Comparison of ENCODE assay signal across 2 cellular contexts in genomic region chr17:82098939-82099765, GRCh38.
A peak's percentile ranks its signal among the peaks of the same experiment; 100 is the strongest.
TF ChIP-seq lines count a peak whose summit lies in the region.

No MANE protein-coding gene starts in this region.

TF ChIP-seq in K562, 482 proteins besides CTCF, POLR2A, EP300 and RAD21 (continued from another document and continues in another):
- TF ChIP-seq HSF4 (CRISPR knock-in tag; IDR thresholded peaks at IDR 0.05; ENCODE audit: borderline replicate concordance), result no peak
- no peak for TF ChIP-seq GABPA (tag; conservative IDR thresholded peaks at IDR 0.05; ENCODE audit: low read depth)
- TF ChIP-seq ZBTB49 (CRISPR knock-in tag; IDR thresholded peaks at IDR 0.05; ENCODE audit: borderline replicate concordance), result peak; percentile 63; the same call in 1 of the 2 replicates
- no peak for TF ChIP-seq CSDE1 (IDR thresholded peaks at IDR 0.05)
- TF ChIP-seq ARNT (IDR thresholded peaks at IDR 0.05), result no peak
- no peak for TF ChIP-seq HNRNPH1 (optimal IDR thresholded peaks at IDR 0.05; ENCODE audit: low read depth, low read length)
- peak; percentile 56 for TF ChIP-seq FIP1L1 (IDR thresholded peaks at IDR 0.05; ENCODE audit: low read depth, low read length, poor library complexity, severe bottlenecking)
- no peak for TF ChIP-seq MTF1 (CRISPR knock-in tag; IDR thresholded peaks at IDR 0.05; ENCODE audit: borderline replicate concordance)
- no peak for TF ChIP-seq TFE3 (CRISPR knock-in tag; IDR thresholded peaks at IDR 0.05)
- no peak; the same call in 1 of the 2 replicates for TF ChIP-seq MXI1 (IDR thresholded peaks at IDR 0.05; ENCODE audit: low read depth, low read length)
- TF ChIP-seq CREM (IDR thresholded peaks at IDR 0.05; ENCODE audit: low read depth), result no peak
- no peak for TF ChIP-seq EWSR1 (IDR thresholded peaks at IDR 0.05; ENCODE audit: borderline replicate concordance, low read depth, partially characterized antibody)
- TF ChIP-seq TSHZ1 (CRISPR knock-in tag; IDR thresholded peaks at IDR 0.05), result no peak
- 0 out of 2 replicates have a peak, but pooled peaks have one; percentile 45 for TF ChIP-seq FOXK1 (CRISPR knock-in tag; IDR thresholded peaks at IDR 0.05; ENCODE audit: borderline replicate concordance)
- peak; percentile 46 for TF ChIP-seq E2F1 (CRISPR knock-in tag; IDR thresholded peaks at IDR 0.05)
- TF ChIP-seq MNT (conservative IDR thresholded peaks at IDR 0.05), result peak; percentile 92 to 96

TF ChIP-seq in HepG2, 621 proteins besides CTCF, POLR2A, EP300 and RAD21 (continued from another document and continues in another):
- TF ChIP-seq ZHX2 (IDR thresholded peaks at IDR 0.05; ENCODE audit: low read depth) (peak; percentile 49; the same call in 1 of the 2 replicates), ZHX2 (CRISPR knock-in tag; IDR thresholded peaks at IDR 0.05; ENCODE audit: borderline replicate concordance) (no peak; the same call in 1 of the 2 replicates), MYC (CRISPR knock-in tag; IDR thresholded peaks at IDR 0.05; ENCODE audit: borderline replicate concordance) (peak; percentile 62; the same call in 1 of the 2 replicates), ZNF784 (CRISPR knock-in tag; IDR thresholded peaks at IDR 0.05; ENCODE audit: borderline replicate concordance) (peak; percentile 72; the same call in 1 of the 2 replicates), ZNF205 (CRISPR knock-in tag; IDR thresholded peaks at IDR 0.05) (0 out of 2 replicates have a peak, but pooled peaks have one; percentile 30), ZNF614 (CRISPR knock-in tag; IDR thresholded peaks at IDR 0.05; ENCODE audit: borderline replicate concordance) (no peak), TAF15 (IDR thresholded peaks at IDR 0.05; ENCODE audit: low read depth, low read length, poor library complexity, severe bottlenecking) (no peak), CENPX (CRISPR knock-in tag; IDR thresholded peaks at IDR 0.05) (no peak), SP5 (CRISPR knock-in tag; IDR thresholded peaks at IDR 0.05; ENCODE audit: borderline replicate concordance, low read depth) (no peak; the same call in 1 of the 2 replicates), ZNF577 (CRISPR knock-in tag; IDR thresholded peaks at IDR 0.05; ENCODE audit: borderline replicate concordance, low read depth) (no peak), ZNF580 (CRISPR knock-in tag; IDR thresholded peaks at IDR 0.05; ENCODE audit: borderline replicate concordance, low read depth) (peak; percentile 13; the same call in 1 of the 2 replicates), ZNF335 (CRISPR knock-in tag; IDR thresholded peaks at IDR 0.05) (no peak), ZNF501 (CRISPR knock-in tag; IDR thresholded peaks at IDR 0.05) (0 out of 2 replicates have a peak, but pooled peaks have one; percentile 35), ZNF772 (CRISPR knock-in tag; IDR thresholded peaks at IDR 0.05) (peak; percentile 30; the same call in 1 of the 2 replicates), ONECUT2 (CRISPR knock-in tag; IDR thresholded peaks at IDR 0.05) (no peak), ZNF354B (CRISPR knock-in tag; IDR thresholded peaks at IDR 0.05) (no peak), ESRRA (CRISPR knock-in tag; IDR thresholded peaks at IDR 0.05; ENCODE audit: low read depth) (peak; percentile 68; the same call in 1 of the 2 replicates), ZNF280D (CRISPR knock-in tag; IDR thresholded peaks at IDR 0.05) (no peak; the same call in 1 of the 2 replicates), BCL3 (CRISPR knock-in tag; IDR thresholded peaks at IDR 0.05) (0 out of 2 replicates have a peak, but pooled peaks have one; percentile 51), ZNF414 (CRISPR knock-in tag; IDR thresholded peaks at IDR 0.05) (0 out of 2 replicates have a peak, but pooled peaks have one; percentile 63), MBNL3 (CRISPR knock-in tag; conservative IDR thresholded peaks at IDR 0.05) (no peak), NFE2L1 (CRISPR knock-in tag; IDR thresholded peaks at IDR 0.05; ENCODE audit: borderline replicate concordance) (0 out of 2 replicates have a peak, but pooled peaks have one; percentile 16), SP140L (CRISPR knock-in tag; IDR thresholded peaks at IDR 0.05; ENCODE audit: borderline replicate concordance) (no peak), GATAD1 (CRISPR knock-in tag; IDR thresholded peaks at IDR 0.05) (no peak), CBX2 (IDR thresholded peaks at IDR 0.05; ENCODE audit: low read depth, low read length) (no peak), CBX2 (CRISPR knock-in tag; IDR thresholded peaks at IDR 0.05; ENCODE audit: low read depth) (no peak), ZNF768 (CRISPR knock-in tag; IDR thresholded peaks at IDR 0.05) (peak; percentile 62), ZNF564 (CRISPR knock-in tag; IDR thresholded peaks at IDR 0.05) (peak; percentile 46; the same call in 1 of the 2 replicates), DPF2 (CRISPR knock-in tag; IDR thresholded peaks at IDR 0.05; ENCODE audit: borderline replicate concordance, low read depth) (no peak), ZMAT3 (CRISPR knock-in tag; conservative IDR thresholded peaks at IDR 0.05) (peak; percentile 85; the same call in 1 of the 2 replicates), ELF1 (CRISPR knock-in tag; IDR thresholded peaks at IDR 0.05) (peak; percentile 32; the same call in 1 of the 2 replicates), POLR2G (IDR thresholded peaks at IDR 0.05; ENCODE audit: low read depth, low read length) (peak; percentile 8), FLYWCH1 (CRISPR knock-in tag; IDR thresholded peaks at IDR 0.05) (0 out of 2 replicates have a peak, but pooled peaks have one; percentile 76), ZNF776 (CRISPR knock-in tag; IDR thresholded peaks at IDR 0.05) (peak; percentile 88), PLRG1 (conservative IDR thresholded peaks at IDR 0.05) (no peak), ZFP91 (CRISPR knock-in tag; IDR thresholded peaks at IDR 0.05; ENCODE audit: borderline replicate concordance) (peak; percentile 69; the same call in 1 of the 2 replicates), ZNF703 (CRISPR knock-in tag; IDR thresholded peaks at IDR 0.05; ENCODE audit: borderline replicate concordance) (no peak), ZNF777 (CRISPR knock-in tag; IDR thresholded peaks at IDR 0.05) (peak; percentile 86; the same call in 1 of the 2 replicates), ZNF33A (CRISPR knock-in tag; IDR thresholded peaks at IDR 0.05; ENCODE audit: borderline replicate concordance) (no peak), ZNF512B (CRISPR knock-in tag; IDR thresholded peaks at IDR 0.05; ENCODE audit: borderline replicate concordance) (no peak)
